In the genomic region with DNA sequence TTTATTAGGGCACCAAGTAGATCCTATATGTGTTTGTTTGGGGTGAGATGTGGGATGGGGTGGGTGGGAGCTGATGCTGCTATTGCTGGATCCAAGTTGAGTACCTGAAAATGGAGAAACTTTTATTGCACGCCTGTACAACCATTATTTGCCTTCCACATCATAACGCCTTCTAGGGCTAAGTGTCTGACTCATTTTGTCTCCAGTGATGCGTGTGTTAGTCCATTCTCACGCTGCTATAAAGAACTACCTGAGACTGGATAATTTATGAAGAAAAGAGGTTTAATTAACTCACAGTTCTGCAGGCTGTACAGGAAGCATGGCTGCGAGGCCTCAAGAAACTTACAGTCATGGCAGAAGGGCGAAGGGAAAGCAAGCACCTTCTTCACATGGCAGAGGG, we compare ENCODE assay signal across 17 cellular contexts. TPM values are rescaled to one million over a fixed set of nuclear protein-coding genes. Genes with fewer than 3 reads are reported as not detected.
A peak's percentile ranks its signal among the peaks of the same experiment; 100 is the strongest.
DNase-seq lines count a peak whose midpoint lies in the region; ATAC-seq, FAIRE-seq and TF ChIP-seq lines count a peak whose summit lies in the region.
"Had no signal": no experiment of that assay in that cellular context is flagged by ENCODE, and none has a peak within 500 bp of the region (broad histone marks: within the 10 kb centered on the region; RNA-seq: fewer than 3 reads in every experiment).

No MANE protein-coding gene starts in this region.

- H3K4me2 ChIP-seq in BLaER1 = no peak overlapping the region

- peaks cover 40% of the 10 kb centered on the region for H3K4me1 Mint-ChIP-seq in activated B cell treated with CpG ODN at 0.5 μM for 24 hours

- H4K20me1 ChIP-seq in BLaER1 = no peaks in the 10 kb centered on the region

- CTCF ChIA-PET in activated B cell treated with CpG ODN at 0.5 μM for 24 hours (lab: Charles Lee) = no interaction called here

- H3K4me3 ChIP-seq in BLaER1 = peak overlapping the region; percentile 24; the same call in 1 of the 2 replicates

- H3K36me3 ChIP-seq in BLaER1 = peaks cover 96% of the 10 kb centered on the region

- H3K27ac ChIP-seq in BLaER1 = no peak overlapping the region
- H3K27ac ChIP-seq: 22Rv1 had no signal

- TF ChIP-seq CTCF in activated B cell treated with CpG ODN at 0.5 μM for 24 hours (IDR thresholded peaks at IDR 0.05) = no peak

- H3K36me3 Mint-ChIP-seq in activated B cell treated with CpG ODN at 0.5 μM for 24 hours (ENCODE audit: low read depth) = peaks cover 93% of the 10 kb centered on the region

- FAIRE-seq in frontal cortex (lab: Jason Lieb, UNC) = no peak
- FAIRE-seq: H54 had no signal

- peaks cover 53% of the 10 kb centered on the region for H3K9me3 ChIP-seq in BLaER1

- no peaks in the 10 kb centered on the region for H3K27me3 ChIP-seq in BLaER1

- H3K4me3 Mint-ChIP-seq in activated B cell treated with CpG ODN at 0.5 μM for 24 hours = no peak overlapping the region
- H3K4me3 Mint-ChIP-seq: B cell; CD4-positive, alpha-beta T cell had no signal

- peak overlapping the region; percentile 14 for H3K27ac Mint-ChIP-seq in activated B cell treated with CpG ODN at 0.5 μM for 24 hours

- no peak overlapping the region for H3K9ac ChIP-seq in BLaER1

- POLR2A ChIA-PET in activated B cell treated with CpG ODN at 0.5 μM for 24 hours (lab: Charles Lee) = interaction anchor here (0.6 kb wide), 2 partner anchors 15 to 1175 kb away, joined by 3 to 4 read pairs; no protein-coding TSS in a partner anchor

- ATAC-seq in activated B cell treated with CpG ODN at 0.5 μM for 24 hours (ENCODE audit: low read depth) (no peak), esophagus mucosa (peak; percentile 62), HG02588 (IDR thresholded peaks at IDR 0.05; ENCODE audit: unreplicated experiment) (no peak)

- intact Hi-C loops in activated B cell treated with CpG ODN at 0.5 μM for 24 hours (cut with micrococcal nuclease) = no loop called here

- peaks cover 4% of the 10 kb centered on the region; the same call in 1 of the 2 replicates for H3K4me1 ChIP-seq in BLaER1

- H3K27me3 Mint-ChIP-seq in activated B cell treated with CpG ODN at 0.5 μM for 24 hours = no peaks in the 10 kb centered on the region
- H3K27me3 Mint-ChIP-seq: B cell; CD4-positive, alpha-beta T cell had no signal

- peaks cover 36% of the 10 kb centered on the region for H3K9me3 Mint-ChIP-seq in activated B cell treated with CpG ODN at 0.5 μM for 24 hours

- DNase-seq in DMS53 (lab: John Stamatoyannopoulos, UW) (peak; percentile 55), DMS53 treated with DMSO at 0.1 percent for 48 hours (lab: John Stamatoyannopoulos, UW; ENCODE audit: unreplicated experiment) (no peak), activated B cell treated with CpG ODN at 0.5 μM for 24 hours (no peak), frontal cortex (ENCODE audit: low spot score in 2 of 2) (no peak), SKM-1 treated with dmso at 0.1 percent for 144 hours (lab: John Stamatoyannopoulos, UW; ENCODE audit: unreplicated experiment) (no peak)
- DNase-seq: CD4-positive, alpha-beta T cell; Karpas-422; NCI-H1930; NCI-H446 treated with DMSO at 0.1 percent for 48 hours; NK-92 treated with Interleukin-12 subunit alpha and Interleukin-12 subunit beta, amount 100 ng/mL, for 24 hours; SIG-M5 had no signal

RNA-seq across cellular contexts. Expression of gene KDM3A, which starts 58.2 kb away (rescaled TPM):
- total RNA-seq in activated B cell treated with CpG ODN at 0.5 μM for 24 hours (46.0 and 47.6 TPM in 2 replicates), esophagus mucosa (32.0 TPM), frontal cortex (19.6 TPM)
